In genomic region chr5:146680846-146681585, GRCh38 we compare ENCODE assay signal across 18 cellular contexts.
"Had no signal": no experiment of that assay in that cellular context is flagged by ENCODE, and none has a peak within 500 bp of the region (broad histone marks: within the 10 kb centered on the region; RNA-seq: fewer than 3 reads in every experiment).

No MANE protein-coding gene starts in this region.

- H3K27ac ChIP-seq: body of pancreas, hepatocyte, left lung, neutrophil had no signal

- H3K4me2 ChIP-seq: hepatocyte had no signal

- H3K36me3 ChIP-seq: left lung, neutrophil had no signal

- ATAC-seq: activated CD4-positive, alpha-beta T cell treated with anti-CD3 and anti-CD28 coated beads for 36 hours; activated CD8-positive, alpha-beta memory T cell treated with anti-CD3 and anti-CD28 coated beads, Interleukin-2, amount 10 ng/mL, durations not matched to agents 7 days and 5 days; body of pancreas; left lung; mucosa of descending colon; naive thymus-derived CD4-positive, alpha-beta T cell; T-helper 17 cell had no signal

- H3K27me3 ChIP-seq: body of pancreas, hepatocyte, left lung, neutrophil had no signal

- H3K9me3 ChIP-seq: body of pancreas, left lung, mucosa of descending colon, neutrophil had no signal

- H3K79me2 ChIP-seq: hepatocyte had no signal

- DNase-seq: activated CD4-positive, alpha-beta memory T cell treated with anti-CD3 and anti-CD28 coated beads for 36 hours; activated CD4-positive, alpha-beta T cell treated with anti-CD3 and anti-CD28 coated beads for 36 hours; activated CD8-positive, alpha-beta memory T cell treated with anti-CD3 and anti-CD28 coated beads, Interleukin-2, amount 10 ng/mL, durations not matched to agents 7 days and 5 days; activated effector memory CD4-positive, alpha-beta T cell treated with anti-CD3 and anti-CD28 coated beads, Interleukin-2, amount 50 U/mL, for 16 hours; activated T-cell treated with anti-CD3 and anti-CD28 coated beads, Interleukin-2, amount 50 U/mL, for 48 hours; amniotic stem cell; body of pancreas; cortex of kidney; effector memory CD4-positive, alpha-beta T cell; islet precursor cell; left lung; mucosa of descending colon; naive thymus-derived CD4-positive, alpha-beta T cell; stimulated activated CD4-positive, alpha-beta T cell treated with anti-CD3 and anti-CD28 coated beads, Interleukin-4, amount 100 ng/mL, for 24 hours; stimulated activated naive CD4-positive, alpha-beta T cell treated with Interleukin-2 at 50 U/mL for 16 hours; T-helper 17 cell had no signal

- H3K4me3 ChIP-seq: body of pancreas, hepatocyte, left lung, mucosa of descending colon had no signal

- H3K4me1 ChIP-seq: body of pancreas, left lung had no signal

- H2AFZ ChIP-seq: hepatocyte had no signal
